Comparison of ENCODE assay signal across 9 cellular contexts in the genomic region with DNA sequence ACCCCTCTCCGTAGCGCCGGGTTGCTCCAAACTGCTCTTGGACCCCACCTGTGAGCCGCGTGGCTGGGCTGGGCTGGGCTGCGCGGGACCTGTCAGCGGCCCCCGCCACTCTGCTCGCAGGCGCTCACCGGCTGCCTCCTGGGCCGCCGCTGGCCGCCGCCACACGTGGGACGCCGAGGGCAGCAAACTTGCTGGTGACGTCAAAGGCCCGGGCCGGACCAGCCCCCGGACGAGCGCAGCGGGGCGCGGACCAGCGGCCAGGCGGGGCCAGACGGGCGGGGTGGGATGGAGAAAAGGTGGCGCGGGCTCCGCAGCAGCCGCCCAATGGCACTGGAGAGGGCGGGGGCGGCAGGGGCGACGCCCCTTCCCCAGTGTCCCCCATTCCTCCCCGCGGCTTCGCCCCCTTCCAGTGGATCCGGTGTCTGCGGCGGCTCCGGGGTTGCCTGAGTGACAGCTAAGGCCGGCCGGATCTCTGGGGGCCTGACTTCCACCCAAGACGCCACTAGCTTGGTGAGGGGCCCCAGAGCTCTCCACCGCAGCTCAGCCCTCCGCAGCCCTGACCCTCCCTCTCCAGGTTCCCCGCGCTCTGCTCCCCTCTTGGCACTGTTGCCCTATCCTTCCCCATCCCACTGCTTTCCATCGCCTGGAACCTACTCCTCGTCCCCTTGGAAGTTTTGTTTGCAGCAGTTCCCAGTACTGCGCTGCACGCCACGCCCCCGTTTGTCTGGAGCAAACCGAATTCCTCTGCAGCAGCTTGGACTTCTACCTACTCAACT. TPM values are rescaled to one million over a fixed set of nuclear protein-coding genes. Genes with fewer than 3 reads are reported as not detected.
DNase-seq lines count a peak whose midpoint lies in the region; ATAC-seq and TF ChIP-seq lines count a peak whose summit lies in the region.
"Had no signal": no experiment of that assay in that cellular context is flagged by ENCODE, and none has a peak within 500 bp of the region (broad histone marks: within the 10 kb centered on the region; RNA-seq: fewer than 3 reads in every experiment).

A gene (minus strand): TSS at position 154 of the 776 bp plus-strand sequence. CDS start 800 bp downstream, outside the sequence.

- H3K9me3 Mint-ChIP-seq in endothelial cell (ENCODE audit: unreplicated experiment) = no peaks in the 10 kb centered on the region

- ATAC-seq in mucosa of descending colon (peak; percentile 64), GM21447 (IDR thresholded peaks at IDR 0.05; ENCODE audit: unreplicated experiment) (no peak)

- H3K4me3 Mint-ChIP-seq in endothelial cell (ENCODE audit: unreplicated experiment) = peak within 1 kb of the TSS; percentile 99

- H3K9me3 ChIP-seq in mucosa of descending colon = no peaks in the 10 kb centered on the region
- H3K9me3 ChIP-seq: neutrophil had no signal

- intact Hi-C loops in mucosa of descending colon (cut with DNase I, micrococcal nuclease) = no loop called here

- peaks cover 3% of the 10 kb centered on the region for H3K4me1 ChIP-seq in mucosa of descending colon (ENCODE audit: low read depth)

- H3K27me3 Mint-ChIP-seq in endothelial cell (ENCODE audit: unreplicated experiment) = peaks cover 7% of the 10 kb centered on the region

- peak within 1 kb of the TSS; percentile 82 for H3K27ac Mint-ChIP-seq in endothelial cell (ENCODE audit: unreplicated experiment)

- H3K36me3 ChIP-seq in mucosa of descending colon (ENCODE audit: low read depth) = no peaks in the 10 kb centered on the region
- H3K36me3 ChIP-seq: neutrophil had no signal

- peaks cover 7% of the 10 kb centered on the region for H3K4me1 Mint-ChIP-seq in endothelial cell (ENCODE audit: unreplicated experiment)

- peaks cover 3% of the 10 kb centered on the region for H3K36me3 Mint-ChIP-seq in endothelial cell (ENCODE audit: low read depth, unreplicated experiment)

- TF ChIP-seq CTCF in endothelial cell (IDR thresholded peaks at IDR 0.05; ENCODE audit: unreplicated experiment) = no peak
- no peak for TF ChIP-seq CTCF in mucosa of descending colon (IDR thresholded peaks at IDR 0.05)

- H3K4me3 ChIP-seq in mucosa of descending colon = no peak within 1 kb of the TSS

- DNase-seq in ELR (ENCODE audit: low read depth) (peak; percentile 89), SK-N-DZ (ENCODE audit: low spot score) (peak; percentile 37), endothelial cell (ENCODE audit: low spot score) (peak; percentile 63), mucosa of descending colon (peak; percentile 8 to 50 (median 36)), foreskin melanocyte (no peak), mesenteric fat pad (ENCODE audit: low spot score) (no peak), 8988T (no peak)

RNA-seq across cellular contexts. Expression of the gene that starts here (rescaled TPM):
- 1.4 and 4.2 TPM in 2 replicates for polyA plus RNA-seq in SK-N-DZ (2014; cell fraction: cytosol; rRNA removed)
- 1.0 and 2.1 TPM in 2 replicates for polyA plus RNA-seq in SK-N-DZ (2014; cell fraction: nucleus; rRNA removed)
- total RNA-seq in endothelial cell (ENCODE audit: unreplicated experiment) (1.1 TPM), mucosa of descending colon (1 to 10 TPM in 1 of 3 donors, under 1 TPM in 1, not detected in 1; 0.65 to 1.2 TPM), mesenteric fat pad (0.22 TPM)

Comparison
In these comparisons a context has a peak if more than half of its experiments do, and no peak if none do; other contexts are left out.
1. DNase-seq: peak in ELR (single experiment), SK-N-DZ (single experiment), endothelial cell (single experiment) and mucosa of descending colon (3 of 3); none in foreskin melanocyte (single experiment), mesenteric fat pad (single experiment) and 8988T (single experiment).